15 cellular contexts compared by ENCODE assay signal in genomic region chr17:28563475-28563874, GRCh38. TPM values are rescaled to one million over a fixed set of nuclear protein-coding genes. Genes with fewer than 3 reads are reported as not detected.
DNase-seq lines count a peak whose midpoint lies in the region; ATAC-seq and TF ChIP-seq lines count a peak whose summit lies in the region.
"Had no signal": no experiment of that assay in that cellular context is flagged by ENCODE, and none has a peak within 500 bp of the region (broad histone marks: within the 10 kb centered on the region; RNA-seq: fewer than 3 reads in every experiment).

No MANE protein-coding gene starts in this region.

- H3K18ac ChIP-seq in mesendoderm (ENCODE audit: low read length) = no peak overlapping the region

- H3K27me3 Mint-ChIP-seq in activated T-helper 2 cell treated with anti-CD3 and anti-CD28 coated beads, Interferon-gamma antibody, Interleukin-2, Interleukin-4, amounts not matched to agents 10 μg/mL and 5 μg/mL and 100 μg/mL, durations not matched to agents 14 hours and 24 hours and 36 hours (ENCODE audit: low read depth) = no peaks in the 10 kb centered on the region
- no peaks in the 10 kb centered on the region for H3K27me3 Mint-ChIP-seq in stimulated activated memory B cell treated with anti-CD40 and anti-IgM and Interleukin-4, amounts not matched to agents 10 μg/mL and 1 μg/mL and 100 μg/mL, for 72 hours
- H3K27me3 Mint-ChIP-seq in naive thymus-derived CD4-positive, alpha-beta T cell = no peaks in the 10 kb centered on the region

- H3K27ac ChIP-seq in mesendoderm (ENCODE audit: low read depth, low read length) = no peak overlapping the region
- no peak overlapping the region for H3K27ac ChIP-seq in naive thymus-derived CD4-positive, alpha-beta T cell (ENCODE audit: low read depth, low read length)
- H3K27ac ChIP-seq: dorsolateral prefrontal cortex, stomach had no signal

- H3K79me1 ChIP-seq in mesendoderm (ENCODE audit: low read length) = no peaks in the 10 kb centered on the region

- in situ Hi-C loops in Caki2 (cut with HindIII; ENCODE audit: low pct_unique_long_range_greater_than_20kb, low sequenced_read_pairs) = no loop called here

- intact Hi-C loops in activated T-helper 2 cell treated with anti-CD3 and anti-CD28 coated beads, Interferon-gamma antibody, Interleukin-2, Interleukin-4, amounts not matched to agents 10 μg/mL and 5 μg/mL and 100 μg/mL, durations not matched to agents 14 hours and 24 hours and 36 hours (cut with micrococcal nuclease) = no loop called here
- intact Hi-C loops in naive thymus-derived CD4-positive, alpha-beta T cell (cut with micrococcal nuclease) = no loop called here

- H3K36me3 ChIP-seq in mesendoderm (ENCODE audit: control insufficient read depth, insufficient read depth, low read length) = peaks cover 3% of the 10 kb centered on the region
- H3K36me3 ChIP-seq in naive thymus-derived CD4-positive, alpha-beta T cell (ENCODE audit: control insufficient read depth in 2 of 3, insufficient read depth in 3 of 3, low read length in 3 of 3) = peaks cover 8 to 60% (median 8%) of the 10 kb centered on the region in 3 experiments

- no peaks in the 10 kb centered on the region for H3K79me2 ChIP-seq in mesendoderm (ENCODE audit: control insufficient read depth, insufficient read depth, low read length)

- no peak overlapping the region for H2BK15ac ChIP-seq in mesendoderm (replicated peaks; ENCODE audit: low read depth)

- no peak overlapping the region for H4K5ac ChIP-seq in mesendoderm (ENCODE audit: low read length)

- peaks cover 55% of the 10 kb centered on the region for H3K36me3 Mint-ChIP-seq in activated T-helper 2 cell treated with anti-CD3 and anti-CD28 coated beads, Interferon-gamma antibody, Interleukin-2, Interleukin-4, amounts not matched to agents 10 μg/mL and 5 μg/mL and 100 μg/mL, durations not matched to agents 14 hours and 24 hours and 36 hours (ENCODE audit: low read depth)
- peaks cover 49% of the 10 kb centered on the region for H3K36me3 Mint-ChIP-seq in stimulated activated memory B cell treated with anti-CD40 and anti-IgM and Interleukin-4, amounts not matched to agents 10 μg/mL and 1 μg/mL and 100 μg/mL, for 72 hours
- peaks cover 5 to 38% (median 28%) of the 10 kb centered on the region in 5 donors for H3K36me3 Mint-ChIP-seq in naive thymus-derived CD4-positive, alpha-beta T cell

- H3K9me3 Mint-ChIP-seq in activated T-helper 2 cell treated with anti-CD3 and anti-CD28 coated beads, Interferon-gamma antibody, Interleukin-2, Interleukin-4, amounts not matched to agents 10 μg/mL and 5 μg/mL and 100 μg/mL, durations not matched to agents 14 hours and 24 hours and 36 hours = no peaks in the 10 kb centered on the region
- H3K9me3 Mint-ChIP-seq in stimulated activated memory B cell treated with anti-CD40 and anti-IgM and Interleukin-4, amounts not matched to agents 10 μg/mL and 1 μg/mL and 100 μg/mL, for 72 hours = no peaks in the 10 kb centered on the region
- H3K9me3 Mint-ChIP-seq in naive thymus-derived CD4-positive, alpha-beta T cell = no peaks in the 10 kb centered on the region

- H2AK5ac ChIP-seq in mesendoderm (ENCODE audit: low read length) = no peak overlapping the region

- H3K4me3 Mint-ChIP-seq in activated T-helper 2 cell treated with anti-CD3 and anti-CD28 coated beads, Interferon-gamma antibody, Interleukin-2, Interleukin-4, amounts not matched to agents 10 μg/mL and 5 μg/mL and 100 μg/mL, durations not matched to agents 14 hours and 24 hours and 36 hours (ENCODE audit: low read depth) = no peak overlapping the region
- H3K4me3 Mint-ChIP-seq in stimulated activated memory B cell treated with anti-CD40 and anti-IgM and Interleukin-4, amounts not matched to agents 10 μg/mL and 1 μg/mL and 100 μg/mL, for 72 hours = no peak overlapping the region
- no peak overlapping the region for H3K4me3 Mint-ChIP-seq in naive thymus-derived CD4-positive, alpha-beta T cell

- no peak for ATAC-seq in GM21529 (IDR thresholded peaks at IDR 0.05; ENCODE audit: unreplicated experiment)
- no peak for ATAC-seq in stimulated activated memory B cell treated with anti-CD40 and anti-IgM and Interleukin-4, amounts not matched to agents 10 μg/mL and 1 μg/mL and 100 μg/mL, for 72 hours
- ATAC-seq in naive thymus-derived CD4-positive, alpha-beta T cell = no peak

- CTCF ChIA-PET in naive thymus-derived CD4-positive, alpha-beta T cell (lab: Charles Lee) = no interaction called here

- H2BK5ac ChIP-seq in mesendoderm (ENCODE audit: low read length) = no peak overlapping the region

- no peak overlapping the region for H3K9ac ChIP-seq in mesendoderm (ENCODE audit: low read length)

- no peak overlapping the region for H3K56ac ChIP-seq in mesendoderm (ENCODE audit: low read length)

- no peaks in the 10 kb centered on the region for H3K4me1 ChIP-seq in mesendoderm (ENCODE audit: control insufficient read depth, low read depth, low read length)
- H3K4me1 ChIP-seq in naive thymus-derived CD4-positive, alpha-beta T cell (ENCODE audit: control insufficient read depth in 2 of 2, insufficient read depth in 2 of 2, low read length in 2 of 2) = no peaks in the 10 kb centered on the region

- POLR2A ChIA-PET in naive thymus-derived CD4-positive, alpha-beta T cell (lab: Charles Lee) = interaction anchor here (3.4 kb wide), 1 partner anchor 9 kb away, joined by 17 read pairs; the partner anchor contains the start of gene PIGS

- no peak overlapping the region for H4K8ac ChIP-seq in mesendoderm (ENCODE audit: low read depth, low read length)

- H3K4me2 ChIP-seq in mesendoderm (ENCODE audit: low read length) = no peak overlapping the region

- H3K27ac Mint-ChIP-seq in activated T-helper 2 cell treated with anti-CD3 and anti-CD28 coated beads, Interferon-gamma antibody, Interleukin-2, Interleukin-4, amounts not matched to agents 10 μg/mL and 5 μg/mL and 100 μg/mL, durations not matched to agents 14 hours and 24 hours and 36 hours = no peak overlapping the region
- H3K27ac Mint-ChIP-seq in stimulated activated memory B cell treated with anti-CD40 and anti-IgM and Interleukin-4, amounts not matched to agents 10 μg/mL and 1 μg/mL and 100 μg/mL, for 72 hours = no peak overlapping the region
- no peak overlapping the region for H3K27ac Mint-ChIP-seq in naive thymus-derived CD4-positive, alpha-beta T cell

- H3K23ac ChIP-seq in mesendoderm (ENCODE audit: low read length) = no peak overlapping the region

- H3K4me3 ChIP-seq in epithelial cell of proximal tubule (ENCODE audit: low read depth, low read length) (no peak overlapping the region), mesendoderm (ENCODE audit: low read length) (no peak overlapping the region)
- H3K4me3 ChIP-seq in naive thymus-derived CD4-positive, alpha-beta T cell (ENCODE audit: low read length) = no peak overlapping the region
- H3K4me3 ChIP-seq: dorsolateral prefrontal cortex, lung, stomach had no signal

- DNase-seq in Caki2 (ENCODE audit: low read depth) = peak; percentile 80
- DNase-seq in M059J (ENCODE audit: low read depth) = peak; percentile 67
- peak; percentile 84 for DNase-seq in epithelial cell of proximal tubule (ENCODE audit: low read depth)
- DNase-seq in mesendoderm = peak; percentile 65
- no peak for DNase-seq in activated T-helper 2 cell treated with anti-CD3 and anti-CD28 coated beads, Interferon-gamma antibody, Interleukin-2, Interleukin-4, amounts not matched to agents 10 μg/mL and 5 μg/mL and 100 μg/mL, durations not matched to agents 14 hours and 24 hours and 36 hours (ENCODE audit: low spot score)
- no peak for DNase-seq in naive thymus-derived CD4-positive, alpha-beta T cell
- DNase-seq: activated CD8-positive, alpha-beta memory T cell treated with anti-CD3 and anti-CD28 coated beads, Interleukin-2, amount 50 U/mL, for 4 hours; dorsolateral prefrontal cortex; NCI-H345; RPMI8226; stimulated activated CD4-positive, alpha-beta T cell treated with anti-CD3 and anti-CD28 coated beads, Interleukin-2, amount 100 ng/mL, for 48 hours; stomach had no signal

- no peaks in the 10 kb centered on the region for H3K27me3 ChIP-seq in mesendoderm (ENCODE audit: insufficient read depth, low read length, poor library complexity)
- H3K27me3 ChIP-seq in naive thymus-derived CD4-positive, alpha-beta T cell (ENCODE audit: control insufficient read depth in 2 of 2, insufficient read depth in 2 of 2, low read length in 2 of 2) = no peaks in the 10 kb centered on the region
- H3K27me3 ChIP-seq: dorsolateral prefrontal cortex, stomach had no signal

- peaks cover 19% of the 10 kb centered on the region for H3K4me1 Mint-ChIP-seq in activated T-helper 2 cell treated with anti-CD3 and anti-CD28 coated beads, Interferon-gamma antibody, Interleukin-2, Interleukin-4, amounts not matched to agents 10 μg/mL and 5 μg/mL and 100 μg/mL, durations not matched to agents 14 hours and 24 hours and 36 hours (ENCODE audit: low read depth)
- H3K4me1 Mint-ChIP-seq in stimulated activated memory B cell treated with anti-CD40 and anti-IgM and Interleukin-4, amounts not matched to agents 10 μg/mL and 1 μg/mL and 100 μg/mL, for 72 hours = peaks cover 16% of the 10 kb centered on the region
- H3K4me1 Mint-ChIP-seq in naive thymus-derived CD4-positive, alpha-beta T cell = peaks cover 13 to 29% (median 24%) of the 10 kb centered on the region in 7 donors

- no peaks in the 10 kb centered on the region for H3K9me3 ChIP-seq in naive thymus-derived CD4-positive, alpha-beta T cell (ENCODE audit: control insufficient read depth in 2 of 3, low read length in 3 of 3)
- H3K9me3 ChIP-seq: stomach had no signal

- H2BK120ac ChIP-seq in mesendoderm (ENCODE audit: low read depth, low read length) = no peak overlapping the region

- WGBS in mesendoderm (ENCODE audit: extremely low coverage, insufficient coverage, low lambda C conversion rate) = no CpG with 5 or more reads among the region's 3 CpGs

- TF ChIP-seq CTCF in epithelial cell of proximal tubule (conservative IDR thresholded peaks at IDR 0.05; ENCODE audit: low read depth, low read length) = no peak

- H3K4ac ChIP-seq in mesendoderm (ENCODE audit: low read depth, low read length) = no peak overlapping the region

RNA-seq across cellular contexts. Expression of gene PIGS, which starts 7.8 kb away (rescaled TPM):
- 62.5 and 73.2 TPM in 2 replicates for total RNA-seq in Caki2 (2014; rRNA removed; shearing (Covaris generic); ENCODE audit: low replicate concordance)
- 112 and 119 TPM in 2 replicates for total RNA-seq in M059J (2014; rRNA removed; shearing (Covaris generic))
- 47.2 and 55.6 TPM in 2 replicates for total RNA-seq in epithelial cell of proximal tubule
- polyA plus RNA-seq in mesendoderm (2013, experiment 1 of 2) = 28.0 TPM
- 28.6 TPM for polyA plus RNA-seq in mesendoderm (2013, experiment 2 of 2)
- total RNA-seq in activated T-helper 2 cell treated with anti-CD3 and anti-CD28 coated beads, Interferon-gamma antibody, Interleukin-2, Interleukin-4, amounts not matched to agents 10 μg/mL and 5 μg/mL and 100 μg/mL, durations not matched to agents 14 hours and 24 hours and 36 hours = 65.1 and 70.9 TPM in 2 replicates
- total RNA-seq in naive thymus-derived CD4-positive, alpha-beta T cell = 10 to 100 TPM; 58.5 to 71.2 (median 62.4) TPM
- 10 to 100 TPM; 46.6 to 53.5 TPM for polyA plus RNA-seq in naive thymus-derived CD4-positive, alpha-beta T cell

RNA-seq across cellular contexts. Expression of gene UNC119, which starts 11.1 kb away (rescaled TPM):
- 47.6 and 67.4 TPM in 2 replicates for total RNA-seq in Caki2 (2014; rRNA removed; shearing (Covaris generic); ENCODE audit: low replicate concordance)
- total RNA-seq in M059J (2014; rRNA removed; shearing (Covaris generic)) = 29.8 and 36.9 TPM in 2 replicates
- 28.7 and 29.2 TPM in 2 replicates for total RNA-seq in epithelial cell of proximal tubule
- 33.1 TPM for polyA plus RNA-seq in mesendoderm (2013, experiment 1 of 2)
- polyA plus RNA-seq in mesendoderm (2013, experiment 2 of 2) = 32.1 TPM
- 55.3 and 63.9 TPM in 2 replicates for total RNA-seq in activated T-helper 2 cell treated with anti-CD3 and anti-CD28 coated beads, Interferon-gamma antibody, Interleukin-2, Interleukin-4, amounts not matched to agents 10 μg/mL and 5 μg/mL and 100 μg/mL, durations not matched to agents 14 hours and 24 hours and 36 hours
- total RNA-seq in naive thymus-derived CD4-positive, alpha-beta T cell = 100 to 1,000 TPM in 1 of 5 experiments, 10 to 100 TPM in 4; 40.6 to 108 (median 90.2) TPM
- 10 to 100 TPM; 37.7 to 48.1 TPM for polyA plus RNA-seq in naive thymus-derived CD4-positive, alpha-beta T cell

RNA-seq across cellular contexts. Expression of gene ALDOC, which starts 13.2 kb away (rescaled TPM):
- total RNA-seq in Caki2 (2014; rRNA removed; shearing (Covaris generic); ENCODE audit: low replicate concordance) = 178 and 219 TPM in 2 replicates
- total RNA-seq in M059J (2014; rRNA removed; shearing (Covaris generic)) = 0.32 TPM in 1 of 2 replicates, not detected in the other
- total RNA-seq in epithelial cell of proximal tubule = 25.4 and 100.0 TPM in 2 replicates
- polyA plus RNA-seq in mesendoderm (2013, experiment 1 of 2) = 26.6 TPM
- 27.3 TPM for polyA plus RNA-seq in mesendoderm (2013, experiment 2 of 2)
- 95.0 and 95.7 TPM in 2 replicates for total RNA-seq in activated T-helper 2 cell treated with anti-CD3 and anti-CD28 coated beads, Interferon-gamma antibody, Interleukin-2, Interleukin-4, amounts not matched to agents 10 μg/mL and 5 μg/mL and 100 μg/mL, durations not matched to agents 14 hours and 24 hours and 36 hours
- 100 to 1,000 TPM in 1 of 5 experiments, 10 to 100 TPM in 4; 24.5 to 159 (median 40.1) TPM for total RNA-seq in naive thymus-derived CD4-positive, alpha-beta T cell
- 100 to 1,000 TPM in 1 of 2 donors, 10 to 100 TPM in 1; 92.9 to 103 TPM for polyA plus RNA-seq in naive thymus-derived CD4-positive, alpha-beta T cell

RNA-seq across cellular contexts. Expression of gene SPAG5, which starts 35.4 kb away (rescaled TPM):
- 73.0 and 355 TPM in 2 replicates for total RNA-seq in Caki2 (2014; rRNA removed; shearing (Covaris generic); ENCODE audit: low replicate concordance)
- total RNA-seq in M059J (2014; rRNA removed; shearing (Covaris generic)) = 52.9 and 104 TPM in 2 replicates
- total RNA-seq in epithelial cell of proximal tubule = 99.2 and 104 TPM in 2 replicates
- polyA plus RNA-seq in mesendoderm (2013, experiment 1 of 2) = 103 TPM
- polyA plus RNA-seq in mesendoderm (2013, experiment 2 of 2) = 98.5 TPM
- total RNA-seq in activated T-helper 2 cell treated with anti-CD3 and anti-CD28 coated beads, Interferon-gamma antibody, Interleukin-2, Interleukin-4, amounts not matched to agents 10 μg/mL and 5 μg/mL and 100 μg/mL, durations not matched to agents 14 hours and 24 hours and 36 hours = 92.5 and 98.8 TPM in 2 replicates
- 10 to 100 TPM; 10.4 to 95.3 (median 18.4) TPM for total RNA-seq in naive thymus-derived CD4-positive, alpha-beta T cell
- 1 to 10 TPM; 1.6 to 3.9 TPM for polyA plus RNA-seq in naive thymus-derived CD4-positive, alpha-beta T cell

RNA-seq across cellular contexts. Expression of gene RSKR, which starts 50.5 kb away (rescaled TPM):
- total RNA-seq in Caki2 (2014; rRNA removed; shearing (Covaris generic); ENCODE audit: low replicate concordance) = 0.70 and 3.2 TPM in 2 replicates
- total RNA-seq in M059J (2014; rRNA removed; shearing (Covaris generic)) = 2.2 and 9.7 TPM in 2 replicates
- 3.0 and 4.3 TPM in 2 replicates for total RNA-seq in epithelial cell of proximal tubule
- polyA plus RNA-seq in mesendoderm (2013, experiment 1 of 2) = 8.8 TPM
- polyA plus RNA-seq in mesendoderm (2013, experiment 2 of 2) = 8.4 TPM
- 35.2 and 37.9 TPM in 2 replicates for total RNA-seq in activated T-helper 2 cell treated with anti-CD3 and anti-CD28 coated beads, Interferon-gamma antibody, Interleukin-2, Interleukin-4, amounts not matched to agents 10 μg/mL and 5 μg/mL and 100 μg/mL, durations not matched to agents 14 hours and 24 hours and 36 hours
- 10 to 100 TPM; 17.8 to 34.5 (median 28.1) TPM for total RNA-seq in naive thymus-derived CD4-positive, alpha-beta T cell
- under 1 TPM in 1 of 2 donors, not detected in 1; 0.20 TPM for polyA plus RNA-seq in naive thymus-derived CD4-positive, alpha-beta T cell

Comparison
In these comparisons a context has a peak if more than half of its experiments do, and no peak if none do; other contexts are left out.
1. DNase-seq: peak in Caki2 (single experiment), M059J (single experiment), epithelial cell of proximal tubule (single experiment) and mesendoderm (single experiment); none in activated T-helper 2 cell treated with anti-CD3 and anti-CD28 coated beads, Interferon-gamma antibody, Interleukin-2, Interleukin-4, amounts not matched to agents 10 μg/mL and 5 μg/mL and 100 μg/mL, durations not matched to agents 14 hours and 24 hours and 36 hours (single experiment) and naive thymus-derived CD4-positive, alpha-beta T cell (0 of 9).
2. RNA of gene ALDOC, which starts 13.2 kb away (total RNA-seq): 178 to 219 TPM in Caki2, 25.4 to 100.0 TPM in epithelial cell of proximal tubule, 95.0 to 95.7 TPM in activated T-helper 2 cell treated with anti-CD3 and anti-CD28 coated beads, Interferon-gamma antibody, Interleukin-2, Interleukin-4, amounts not matched to agents 10 μg/mL and 5 μg/mL and 100 μg/mL, durations not matched to agents 14 hours and 24 hours and 36 hours and 24.5 to 159 TPM in naive thymus-derived CD4-positive, alpha-beta T cell; 0.32 TPM in M059J; every median in the first group is over 10 times any median in the second.